24 cellular contexts compared by ENCODE assay signal in the genomic region with DNA sequence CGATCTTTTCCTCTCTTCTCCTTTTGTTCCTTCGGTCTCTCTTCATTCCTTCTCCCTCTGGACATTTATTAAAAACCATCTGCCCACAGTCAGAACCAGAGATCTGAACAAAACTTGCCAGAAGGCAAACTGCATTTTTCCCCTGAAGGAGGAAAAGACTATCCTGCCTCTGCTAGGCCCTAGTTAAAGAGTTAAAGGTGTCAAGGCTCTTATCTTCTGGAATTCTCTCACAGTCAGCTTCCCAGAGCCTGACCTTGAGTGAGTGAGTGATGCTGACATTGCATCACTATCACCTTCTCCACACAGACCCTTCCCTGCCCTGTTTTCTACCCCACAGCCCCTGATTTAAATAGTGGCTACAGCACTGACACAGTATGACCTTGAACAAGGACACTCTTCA. TPM values are rescaled to one million over a fixed set of nuclear protein-coding genes. Genes with fewer than 3 reads are reported as not detected.
DNase-seq lines count a peak whose midpoint lies in the region; ATAC-seq, FAIRE-seq and TF ChIP-seq lines count a peak whose summit lies in the region.
"Had no signal": no experiment of that assay in that cellular context is flagged by ENCODE, and none has a peak within 500 bp of the region (broad histone marks: within the 10 kb centered on the region; RNA-seq: fewer than 3 reads in every experiment).

No MANE protein-coding gene starts in this region.

- H3K79me2 ChIP-seq in HepG2 (ENCODE audit: insufficient read depth, low read length): no peaks in the 10 kb centered on the region
- H3K79me2 ChIP-seq in H9 (ENCODE audit: insufficient read depth, low read length): no peaks in the 10 kb centered on the region

- no TSS peak for BruUV-seq in HepG2 (replicated peaks; lab: Mats Ljungman, UMichigan)

- no peaks in the 10 kb centered on the region for H3K79me1 ChIP-seq in H9 (ENCODE audit: insufficient read depth, low read depth, low read length, poor library complexity, severe bottlenecking)

- no peak overlapping the region for H4K91ac ChIP-seq in H9 (ENCODE audit: insufficient read length, low read depth, low read length)

- no peak for TF ChIP-seq CTCF in activated CD8-positive, alpha-beta T cell treated with anti-CD3 and anti-CD28 coated beads for 36 hours (IDR thresholded peaks at IDR 0.05)
- no peak for TF ChIP-seq CTCF in HepG2 (CRISPR knock-in tag; IDR thresholded peaks at IDR 0.05)
- TF ChIP-seq CTCF in right lobe of liver (IDR thresholded peaks at IDR 0.05): no peak
- TF ChIP-seq CTCF in right atrium auricular region (IDR thresholded peaks at IDR 0.05): no peak
- no peak for TF ChIP-seq CTCF in H9 (conservative IDR thresholded peaks at IDR 0.05)

- H3K4me1 Mint-ChIP-seq in activated CD8-positive, alpha-beta T cell treated with anti-CD3 and anti-CD28 coated beads, Interleukin-2, amount 10 ng/mL, durations not matched to agents 7 days and 5 days (ENCODE audit: low read depth): no peaks in the 10 kb centered on the region
- no peaks in the 10 kb centered on the region for H3K4me1 Mint-ChIP-seq in activated CD8-positive, alpha-beta T cell treated with anti-CD3 and anti-CD28 coated beads for 36 hours (ENCODE audit: low read depth)
- peaks cover 14 to 20% of the 10 kb centered on the region in 2 experiments for H3K4me1 Mint-ChIP-seq in H9
- H3K4me1 Mint-ChIP-seq: CD14-positive monocyte had no signal

- POLR2A ChIA-PET in activated CD8-positive, alpha-beta T cell treated with anti-CD3 and anti-CD28 coated beads, Interleukin-2, amount 10 ng/mL, durations not matched to agents 7 days and 5 days (lab: Charles Lee): no interaction called here
- POLR2A ChIA-PET in activated CD8-positive, alpha-beta T cell treated with anti-CD3 and anti-CD28 coated beads for 36 hours (lab: Charles Lee): no interaction called here
- POLR2A ChIA-PET in HepG2 (lab: Yijun Ruan, JAX): no interaction called here

- H3K18ac ChIP-seq in H9 (ENCODE audit: insufficient read length, low read depth, low read length): no peak overlapping the region

- no peaks in the 10 kb centered on the region for H3K9me3 Mint-ChIP-seq in activated CD8-positive, alpha-beta T cell treated with anti-CD3 and anti-CD28 coated beads, Interleukin-2, amount 10 ng/mL, durations not matched to agents 7 days and 5 days (ENCODE audit: insufficient read depth)
- H3K9me3 Mint-ChIP-seq in activated CD8-positive, alpha-beta T cell treated with anti-CD3 and anti-CD28 coated beads for 36 hours: no peaks in the 10 kb centered on the region
- no peaks in the 10 kb centered on the region for H3K9me3 Mint-ChIP-seq in H9
- H3K9me3 Mint-ChIP-seq: CD8-positive, alpha-beta T cell; HFFc6 had no signal

- H4K8ac ChIP-seq in H9 (replicated peaks; ENCODE audit: insufficient read length, low read depth, low read length): no peak overlapping the region

- H3K4ac ChIP-seq in H9 (ENCODE audit: low read depth, low read length): no peak overlapping the region

- H3K9me3 ChIP-seq in HepG2 (ENCODE audit: low read length) (no peaks in the 10 kb centered on the region), right lobe of liver (no peaks in the 10 kb centered on the region), right atrium auricular region (no peaks in the 10 kb centered on the region), H9 (ENCODE audit: control insufficient read depth, low read depth, low read length) (no peaks in the 10 kb centered on the region)

- no peak overlapping the region for H3K23ac ChIP-seq in H9 (ENCODE audit: insufficient read length, low read depth, low read length)

- no peak overlapping the region for H3K27ac ChIP-seq in HepG2 (ENCODE audit: extremely low read length, insufficient read depth, low read length)
- no peak overlapping the region for H3K27ac ChIP-seq in right lobe of liver
- H3K27ac ChIP-seq in right atrium auricular region: peak overlapping the region; percentile 17 to 64
- H3K27ac ChIP-seq in H9 (ENCODE audit: insufficient read length, low read depth, low read length): no peak overlapping the region
- H3K27ac ChIP-seq: 22Rv1, HL-60 had no signal

- H3K4me2 ChIP-seq in HepG2 (ENCODE audit: low read depth, low read length): no peak overlapping the region
- no peak overlapping the region for H3K4me2 ChIP-seq in H9 (ENCODE audit: insufficient read depth, insufficient read length, low read length)

- WGBS in HepG2 (ENCODE audit: low lambda C conversion rate): 63% methylated on average over 2 of the region's 2 CpGs
- WGBS in right lobe of liver (ENCODE audit: insufficient coverage, low coverage, low lambda C conversion rate, missing lambda C conversion rate): 85% methylated on average over 2 of the region's 2 CpGs
- WGBS in H9 (ENCODE audit: extremely low coverage, insufficient read length, low lambda C conversion rate): no CpG with 5 or more reads among the region's 2 CpGs

- H3K23me2 ChIP-seq in H9 (ENCODE audit: insufficient read length, low read depth, low read length, poor library complexity, severe bottlenecking): no peaks in the 10 kb centered on the region

- H3K56ac ChIP-seq in H9 (ENCODE audit: insufficient read length, low read depth, low read length): no peak overlapping the region

- no peak for TF ChIP-seq EP300 in HepG2 (IDR thresholded peaks at IDR 0.05; ENCODE audit: low read depth in 2 of 2, low read length in 2 of 2)
- TF ChIP-seq EP300 in HepG2 (CRISPR knock-in tag; IDR thresholded peaks at IDR 0.05; ENCODE audit: borderline replicate concordance): no peak

- no peak for TF ChIP-seq POLR2A in HepG2 (IDR thresholded peaks at IDR 0.05; ENCODE audit: insufficient read depth in 1 of 2, low read depth in 2 of 2, low read length in 2 of 2)
- no peak for TF ChIP-seq POLR2A in right lobe of liver (IDR thresholded peaks at IDR 0.05)

- H3K36me3 ChIP-seq in HepG2 (replicated peaks in 1 of 2; ENCODE audit: control insufficient read depth in 1 of 2, insufficient read depth in 2 of 2, low read length in 2 of 2) (no peaks in the 10 kb centered on the region), right lobe of liver (no peaks in the 10 kb centered on the region), right atrium auricular region (no peaks in the 10 kb centered on the region)

- no peak for TF ChIP-seq RAD21 in HepG2 (CRISPR knock-in tag; IDR thresholded peaks at IDR 0.05)

- H3K14ac ChIP-seq in H9 (ENCODE audit: insufficient read depth, low read length): no peak overlapping the region

- no peak overlapping the region for H2BK5ac ChIP-seq in H9 (ENCODE audit: insufficient read length, low read length)

- no peak overlapping the region for H4K5ac ChIP-seq in H9 (ENCODE audit: insufficient read length, low read depth, low read length)

- no peak overlapping the region for H2AK5ac ChIP-seq in H9 (ENCODE audit: insufficient read length, low read length)

- in situ Hi-C loops in HepG2 (cut with HindIII; ENCODE audit: extremely low pct_ligation_motif_present, low pct_unique_long_range_greater_than_20kb): no loop called here

- H3T11ph ChIP-seq in H9 (ENCODE audit: low read length): no peak overlapping the region

- DNase-seq in activated CD8-positive, alpha-beta T cell treated with anti-CD3 and anti-CD28 coated beads, Interleukin-2, amount 10 ng/mL, durations not matched to agents 7 days and 5 days: peak; percentile 2
- no peak for DNase-seq in activated CD8-positive, alpha-beta T cell treated with anti-CD3 and anti-CD28 coated beads for 36 hours
- DNase-seq in HepG2 (ENCODE audit: low spot score): no peak
- no peak for DNase-seq in right lobe of liver
- no peak for DNase-seq in right atrium auricular region (ENCODE audit: low spot score)
- DNase-seq in H9: no peak
- DNase-seq: CD8-positive, alpha-beta T cell; COR-L47; DMS153; DMS79 treated with DMSO at 0.1 percent for 48 hours; EL; HCEC 1CT; HFFc6 had no signal

- no peak for FAIRE-seq in HepG2 (lab: Jason Lieb, UNC)
- FAIRE-seq: D721Med, G401.6, GM12891, H1 had no signal

- CTCF ChIA-PET in activated CD8-positive, alpha-beta T cell treated with anti-CD3 and anti-CD28 coated beads, Interleukin-2, amount 10 ng/mL, durations not matched to agents 7 days and 5 days (lab: Charles Lee): no interaction called here
- CTCF ChIA-PET in activated CD8-positive, alpha-beta T cell treated with anti-CD3 and anti-CD28 coated beads for 36 hours (lab: Charles Lee): interaction anchor here (1.1 kb wide), 1 partner anchor 45 kb away, joined by 3 read pairs; no protein-coding TSS in a partner anchor
- CTCF ChIA-PET in HepG2 (lab: Yijun Ruan, JAX; ENCODE audit: low intra/inter-chr PET ratio, low total read pairs): no interaction called here

- H2AFZ ChIP-seq in HepG2 (ENCODE audit: low read length) (no peak overlapping the region), H9 (ENCODE audit: low read length) (no peak overlapping the region)

- no peak for ATAC-seq in activated CD8-positive, alpha-beta T cell treated with anti-CD3 and anti-CD28 coated beads, Interleukin-2, amount 10 ng/mL, durations not matched to agents 7 days and 5 days
- no peak for ATAC-seq in activated CD8-positive, alpha-beta T cell treated with anti-CD3 and anti-CD28 coated beads for 36 hours
- ATAC-seq in HepG2 (no peak), right lobe of liver (no peak), HG02759 (IDR thresholded peaks at IDR 0.05; ENCODE audit: unreplicated experiment) (no peak), HG02870 (IDR thresholded peaks at IDR 0.05; ENCODE audit: unreplicated experiment) (no peak)
- ATAC-seq: CD8-positive, alpha-beta T cell had no signal

- H2BK15ac ChIP-seq in H9 (ENCODE audit: low read depth, low read length): no peak overlapping the region

- no peak overlapping the region for H2BK120ac ChIP-seq in H9 (ENCODE audit: low read depth, low read length, poor library complexity, severe bottlenecking)

- H2BK20ac ChIP-seq in H9 (ENCODE audit: low read depth, low read length, poor library complexity, severe bottlenecking): no peak overlapping the region

- peaks cover 26% of the 10 kb centered on the region for H3K27me3 Mint-ChIP-seq in activated CD8-positive, alpha-beta T cell treated with anti-CD3 and anti-CD28 coated beads, Interleukin-2, amount 10 ng/mL, durations not matched to agents 7 days and 5 days (ENCODE audit: low read depth)
- peaks cover 7% of the 10 kb centered on the region for H3K27me3 Mint-ChIP-seq in activated CD8-positive, alpha-beta T cell treated with anti-CD3 and anti-CD28 coated beads for 36 hours
- peaks cover 2% of the 10 kb centered on the region; the same call in 1 of the 2 replicates for H3K27me3 Mint-ChIP-seq in H9 (ENCODE audit: low read depth)

- H3K4me3 Mint-ChIP-seq in activated CD8-positive, alpha-beta T cell treated with anti-CD3 and anti-CD28 coated beads, Interleukin-2, amount 10 ng/mL, durations not matched to agents 7 days and 5 days: no peak overlapping the region
- no peak overlapping the region for H3K4me3 Mint-ChIP-seq in activated CD8-positive, alpha-beta T cell treated with anti-CD3 and anti-CD28 coated beads for 36 hours
- H3K4me3 Mint-ChIP-seq in H9: no peak overlapping the region
- H3K4me3 Mint-ChIP-seq: CD14-positive monocyte; CD8-positive, alpha-beta T cell; HFFc6 had no signal

- H3K9ac ChIP-seq in HepG2 (ENCODE audit: insufficient read depth, low read depth, low read length): no peak overlapping the region
- no peak overlapping the region for H3K9ac ChIP-seq in H9 (ENCODE audit: extremely low read depth, insufficient read length, low read length)

- H3K27ac Mint-ChIP-seq in activated CD8-positive, alpha-beta T cell treated with anti-CD3 and anti-CD28 coated beads, Interleukin-2, amount 10 ng/mL, durations not matched to agents 7 days and 5 days: no peak overlapping the region
- no peak overlapping the region for H3K27ac Mint-ChIP-seq in activated CD8-positive, alpha-beta T cell treated with anti-CD3 and anti-CD28 coated beads for 36 hours
- H3K27ac Mint-ChIP-seq in H9: no peak overlapping the region; a peak in 1 of 7 replicates
- H3K27ac Mint-ChIP-seq: CD14-positive monocyte; CD8-positive, alpha-beta T cell; HFFc6 had no signal

- no peak overlapping the region for H2BK12ac ChIP-seq in H9 (ENCODE audit: insufficient read length, low read depth, low read length)

- H3K27me3 ChIP-seq in HepG2 (ENCODE audit: control insufficient read depth in 1 of 2, insufficient read depth in 2 of 2, low read length in 2 of 2) (no peaks in the 10 kb centered on the region), right lobe of liver (no peaks in the 10 kb centered on the region), right atrium auricular region (no peaks in the 10 kb centered on the region), H9 (ENCODE audit: insufficient read depth, low read length) (no peaks in the 10 kb centered on the region)

- H3K4me3 ChIP-seq in HepG2 (replicated peaks in 1 of 3; ENCODE audit: insufficient read depth in 1 of 3, low read depth in 2 of 3, low read length in 3 of 3) (no peak overlapping the region), right lobe of liver (no peak overlapping the region), right atrium auricular region (no peak overlapping the region)

- H4K20me1 ChIP-seq in HepG2 (ENCODE audit: insufficient read depth, low read length) (no peaks in the 10 kb centered on the region), H9 (ENCODE audit: control insufficient read depth, insufficient read depth, insufficient read length) (no peaks in the 10 kb centered on the region)

- H3K36me3 Mint-ChIP-seq in activated CD8-positive, alpha-beta T cell treated with anti-CD3 and anti-CD28 coated beads, Interleukin-2, amount 10 ng/mL, durations not matched to agents 7 days and 5 days (ENCODE audit: low read depth): no peaks in the 10 kb centered on the region
- no peaks in the 10 kb centered on the region for H3K36me3 Mint-ChIP-seq in activated CD8-positive, alpha-beta T cell treated with anti-CD3 and anti-CD28 coated beads for 36 hours (ENCODE audit: low read depth)
- no peaks in the 10 kb centered on the region for H3K36me3 Mint-ChIP-seq in H9 (ENCODE audit: insufficient read depth in 1 of 3, low read depth in 3 of 3)
- H3K36me3 Mint-ChIP-seq: CD14-positive monocyte; CD8-positive, alpha-beta T cell had no signal

- intact Hi-C loops in activated CD8-positive, alpha-beta T cell treated with anti-CD3 and anti-CD28 coated beads for 36 hours (cut with micrococcal nuclease): no loop called here
- intact Hi-C loops in HepG2 (cut with micrococcal nuclease; ENCODE audit: unreplicated experiment) (no loop called here), right lobe of liver (cut with DNase I) (no loop called here)

- no peaks in the 10 kb centered on the region for H3K4me1 ChIP-seq in HepG2 (ENCODE audit: insufficient read depth, low read length)
- H3K4me1 ChIP-seq in right lobe of liver: no peaks in the 10 kb centered on the region
- no peaks in the 10 kb centered on the region for H3K4me1 ChIP-seq in right atrium auricular region
- no peaks in the 10 kb centered on the region for H3K4me1 ChIP-seq in H9 (ENCODE audit: insufficient read depth, low read length)

RNA-seq across cellular contexts. Expression of gene FRMPD2, which starts 16.4 kb away (rescaled TPM):
- not detected for total RNA-seq in activated CD8-positive, alpha-beta T cell treated with anti-CD3 and anti-CD28 coated beads, Interleukin-2, amount 10 ng/mL, durations not matched to agents 7 days and 5 days
- total RNA-seq in activated CD8-positive, alpha-beta T cell treated with anti-CD3 and anti-CD28 coated beads for 36 hours: not detected
- total RNA-seq in HepG2 (2016; rRNA removed; fragmentation: Illumina TruSeq; extraction: Trizol) (0.76 and 1.3 TPM in 2 replicates), right lobe of liver (not detected), right atrium auricular region (1 to 10 TPM; 1.2 to 7.5 TPM), H9 (2021) (0.44 and 0.48 TPM in 2 replicates)
- not detected in 2 replicates for total RNA-seq in HepG2 (2016; cell fraction: cytosol; rRNA removed; fragmentation: Illumina TruSeq; extraction: Trizol; ENCODE audit: low read depth)
- 0.77 and 1.4 TPM in 2 replicates for total RNA-seq in HepG2 (2016; cell fraction: insoluble cytoplasmic fraction; rRNA removed; fragmentation: Illumina TruSeq; extraction: Trizol)
- 0.22 and 0.38 TPM in 2 replicates for total RNA-seq in HepG2 (2016; cell fraction: membrane; rRNA removed; fragmentation: Illumina TruSeq; extraction: Trizol)
- 2.2 and 3.2 TPM in 2 replicates for total RNA-seq in HepG2 (2016; cell fraction: nucleus; rRNA removed; fragmentation: Illumina TruSeq; extraction: Trizol)
- 0.27 and 0.45 TPM in 2 replicates for polyA plus RNA-seq in HepG2 (2011; rRNA removed)
- 0.17 TPM in 2 replicates for polyA plus RNA-seq in HepG2 (2011; cell fraction: cytosol; rRNA removed)
- polyA plus RNA-seq in HepG2 (2011; cell fraction: nucleus; rRNA removed): 0.58 and 1.5 TPM in 2 replicates
- polyA plus RNA-seq in HepG2 (2012): 0.16 and 0.21 TPM in 2 replicates
- polyA plus RNA-seq in HepG2 (2016; cell fraction: cytosol; fragmentation: Illumina TruSeq; extraction: Trizol; ENCODE audit: low read depth): not detected in 2 replicates
- polyA plus RNA-seq in HepG2 (2016; cell fraction: insoluble cytoplasmic fraction; fragmentation: Illumina TruSeq; extraction: Trizol; ENCODE audit: low read depth): 0.44 and 0.58 TPM in 2 replicates
- polyA plus RNA-seq in HepG2 (2016; cell fraction: membrane; fragmentation: Illumina TruSeq; extraction: Trizol; ENCODE audit: low read depth): 0.09 and 0.22 TPM in 2 replicates
- 1.5 and 2.0 TPM in 2 replicates for polyA plus RNA-seq in HepG2 (2016; cell fraction: nucleus; fragmentation: Illumina TruSeq; extraction: Trizol; ENCODE audit: insufficient read depth, low read depth)
- 1.4 TPM in 1 of 2 replicates, not detected in the other for polyA minus RNA-seq in HepG2 (2011; rRNA and poly(A)+ RNA removed; ENCODE audit: low replicate concordance)
- 0.20 TPM in 1 of 2 replicates, not detected in the other for polyA minus RNA-seq in HepG2 (2011; cell fraction: cytosol; rRNA and poly(A)+ RNA removed)
- polyA minus RNA-seq in HepG2 (2011; cell fraction: nucleus; rRNA and poly(A)+ RNA removed): 2.0 and 2.2 TPM in 2 replicates
- total RNA-seq: A673; CD8-positive, alpha-beta T cell; HFFc6 had no signal
- polyA plus RNA-seq: BJ, CD14-positive monocyte had no signal

RNA-seq across cellular contexts. Expression of gene MAPK8, which starts 48.4 kb away (rescaled TPM):
- total RNA-seq in activated CD8-positive, alpha-beta T cell treated with anti-CD3 and anti-CD28 coated beads, Interleukin-2, amount 10 ng/mL, durations not matched to agents 7 days and 5 days: 10 to 100 TPM; 29.4 to 30.7 TPM
- 10 to 100 TPM; 40.5 to 41.1 TPM for total RNA-seq in activated CD8-positive, alpha-beta T cell treated with anti-CD3 and anti-CD28 coated beads for 36 hours
- total RNA-seq in HepG2 (2016; rRNA removed; fragmentation: Illumina TruSeq; extraction: Trizol) (47.3 and 64.5 TPM in 2 replicates), right lobe of liver (10 to 100 TPM; 19.1 to 31.6 (median 27.6) TPM), right atrium auricular region (10 to 100 TPM; 22.3 to 26.5 TPM), H9 (2021) (52.0 and 56.3 TPM in 2 replicates)
- total RNA-seq in HepG2 (2016; cell fraction: cytosol; rRNA removed; fragmentation: Illumina TruSeq; extraction: Trizol; ENCODE audit: low read depth): 38.1 and 43.3 TPM in 2 replicates
- total RNA-seq in HepG2 (2016; cell fraction: insoluble cytoplasmic fraction; rRNA removed; fragmentation: Illumina TruSeq; extraction: Trizol): 52.5 and 69.3 TPM in 2 replicates
- total RNA-seq in HepG2 (2016; cell fraction: membrane; rRNA removed; fragmentation: Illumina TruSeq; extraction: Trizol): 40.8 and 50.0 TPM in 2 replicates
- total RNA-seq in HepG2 (2016; cell fraction: nucleus; rRNA removed; fragmentation: Illumina TruSeq; extraction: Trizol): 47.3 and 50.1 TPM in 2 replicates
- 28.9 and 41.6 TPM in 2 replicates for polyA plus RNA-seq in HepG2 (2011; rRNA removed)
- polyA plus RNA-seq in HepG2 (2011; cell fraction: cytosol; rRNA removed): 20.5 and 25.1 TPM in 2 replicates
- 23.9 and 28.6 TPM in 2 replicates for polyA plus RNA-seq in HepG2 (2011; cell fraction: nucleus; rRNA removed)
- polyA plus RNA-seq in HepG2 (2012): 27.8 and 29.2 TPM in 2 replicates
- 7.5 and 9.5 TPM in 2 replicates for polyA plus RNA-seq in HepG2 (2016; cell fraction: cytosol; fragmentation: Illumina TruSeq; extraction: Trizol; ENCODE audit: low read depth)
- polyA plus RNA-seq in HepG2 (2016; cell fraction: insoluble cytoplasmic fraction; fragmentation: Illumina TruSeq; extraction: Trizol; ENCODE audit: low read depth): 48.2 and 48.3 TPM in 2 replicates
- 18.9 and 25.1 TPM in 2 replicates for polyA plus RNA-seq in HepG2 (2016; cell fraction: membrane; fragmentation: Illumina TruSeq; extraction: Trizol; ENCODE audit: low read depth)
- 49.0 and 52.9 TPM in 2 replicates for polyA plus RNA-seq in HepG2 (2016; cell fraction: nucleus; fragmentation: Illumina TruSeq; extraction: Trizol; ENCODE audit: insufficient read depth, low read depth)
- 13.2 and 15.2 TPM in 2 replicates for polyA minus RNA-seq in HepG2 (2011; rRNA and poly(A)+ RNA removed; ENCODE audit: low replicate concordance)
- 20.2 and 27.6 TPM in 2 replicates for polyA minus RNA-seq in HepG2 (2011; cell fraction: cytosol; rRNA and poly(A)+ RNA removed)
- 79.8 and 93.3 TPM in 2 replicates for polyA minus RNA-seq in HepG2 (2011; cell fraction: nucleus; rRNA and poly(A)+ RNA removed)

Comparison
In these comparisons a context has a peak if more than half of its experiments do, and no peak if none do; other contexts are left out.
1. H3K27ac ChIP-seq: peak in right atrium auricular region (2 of 2); none in HepG2 (single experiment), right lobe of liver (0 of 3) and H9 (single experiment).